In the genomic region with DNA sequence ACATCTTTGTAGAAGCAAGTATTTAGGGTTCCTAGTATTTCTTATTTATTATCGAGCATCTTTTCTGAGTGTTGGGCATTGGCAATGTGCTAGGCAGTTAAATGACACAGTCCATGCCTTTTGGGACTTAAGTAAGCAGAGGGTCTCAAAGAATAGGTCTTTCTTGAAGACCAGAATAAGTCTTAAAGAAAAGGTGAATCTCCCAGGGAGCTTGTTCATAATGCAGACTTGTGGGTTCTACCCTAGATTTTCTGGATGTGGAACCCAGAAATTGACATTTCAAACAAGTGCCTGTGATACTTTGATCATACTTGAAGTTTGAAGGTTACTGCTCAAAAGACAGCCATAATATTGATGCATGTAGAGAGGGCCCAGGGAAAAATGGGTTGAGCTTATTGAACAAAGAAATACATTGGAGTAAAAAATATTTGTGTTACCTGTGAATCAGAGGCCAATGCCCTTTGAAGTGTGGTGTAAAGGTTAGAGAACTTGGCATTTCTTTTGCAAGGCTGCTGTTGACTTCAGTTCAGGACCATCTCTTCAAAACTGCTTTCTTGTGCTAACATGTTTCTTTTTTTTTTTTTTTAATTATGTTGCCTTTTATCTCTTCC, we compare ENCODE assay signal across 1 cellular context.
TF ChIP-seq lines count a peak whose summit lies in the region.

No MANE protein-coding gene starts in this region.

TF ChIP-seq in HepG2, 621 proteins besides CTCF, POLR2A, EP300 and RAD21 (continued from another document and continues in another):
- TF ChIP-seq MLX (CRISPR knock-in tag; IDR thresholded peaks at IDR 0.05) (peak; percentile 68; the same call in 1 of the 2 replicates), ZKSCAN8 (CRISPR knock-in tag; IDR thresholded peaks at IDR 0.05; ENCODE audit: borderline replicate concordance) (peak; percentile 30; the same call in 1 of the 2 replicates), NCOA2 (CRISPR knock-in tag; IDR thresholded peaks at IDR 0.05) (peak; percentile 90), STAT6 (CRISPR knock-in tag; IDR thresholded peaks at IDR 0.05; ENCODE audit: borderline replicate concordance) (0 out of 2 replicates have a peak, but pooled peaks have one; percentile 7), WIZ (CRISPR knock-in tag; IDR thresholded peaks at IDR 0.05) (no peak), ZNF572 (CRISPR knock-in tag; IDR thresholded peaks at IDR 0.05) (no peak), TEAD3 (CRISPR knock-in tag; optimal IDR thresholded peaks at IDR 0.05; ENCODE audit: borderline replicate concordance) (peak; percentile 79), PRMT3 (CRISPR knock-in tag; IDR thresholded peaks at IDR 0.05; ENCODE audit: borderline replicate concordance, low read depth) (no peak), PRDM10 (CRISPR knock-in tag; IDR thresholded peaks at IDR 0.05; ENCODE audit: low read depth) (0 out of 2 replicates have a peak, but pooled peaks have one; percentile 31), ZNF75D (CRISPR knock-in tag; IDR thresholded peaks at IDR 0.05; ENCODE audit: borderline replicate concordance) (no peak), SP2 (CRISPR knock-in tag; IDR thresholded peaks at IDR 0.05) (no peak), ISL2 (CRISPR knock-in tag; IDR thresholded peaks at IDR 0.05) (peak; percentile 68; the same call in 1 of the 2 replicates), CREB1 (IDR thresholded peaks at IDR 0.05) (no peak), CREB1 (CRISPR knock-in tag; IDR thresholded peaks at IDR 0.05) (peak; percentile 47; the same call in 1 of the 2 replicates), IRF1 (CRISPR knock-in tag; IDR thresholded peaks at IDR 0.05; ENCODE audit: low read depth) (no peak), ZNF792 (CRISPR knock-in tag; IDR thresholded peaks at IDR 0.05) (no peak), ONECUT2 (CRISPR knock-in tag; IDR thresholded peaks at IDR 0.05) (peak; percentile 54; the same call in 1 of the 2 replicates), ARID5B (CRISPR knock-in tag; IDR thresholded peaks at IDR 0.05) (peak; percentile 94), HOMEZ (CRISPR knock-in tag; IDR thresholded peaks at IDR 0.05; ENCODE audit: low read depth) (peak; percentile 66; the same call in 1 of the 2 replicates), ZFP1 (CRISPR knock-in tag; IDR thresholded peaks at IDR 0.05) (0 out of 2 replicates have a peak, but pooled peaks have one; percentile 26), MIER3 (CRISPR knock-in tag; IDR thresholded peaks at IDR 0.05; ENCODE audit: borderline replicate concordance) (peak; percentile 16; the same call in 1 of the 2 replicates), ZNF644 (CRISPR knock-in tag; IDR thresholded peaks at IDR 0.05; ENCODE audit: low read depth) (peak; percentile 81; the same call in 1 of the 2 replicates), IKZF1 (IDR thresholded peaks at IDR 0.05) (no peak), PPARG (CRISPR knock-in tag; conservative IDR thresholded peaks at IDR 0.05) (peak; percentile 87), CEBPB (IDR thresholded peaks at IDR 0.05; ENCODE audit: borderline replicate concordance, low read depth, low read length) (peak; percentile 55; the same call in 1 of the 2 replicates), TCF7 (IDR thresholded peaks at IDR 0.05; ENCODE audit: low read depth) (peak; percentile 94), YEATS2 (CRISPR knock-in tag; IDR thresholded peaks at IDR 0.05; ENCODE audit: borderline replicate concordance) (no peak)
- TF ChIP-seq, protein P1, sequence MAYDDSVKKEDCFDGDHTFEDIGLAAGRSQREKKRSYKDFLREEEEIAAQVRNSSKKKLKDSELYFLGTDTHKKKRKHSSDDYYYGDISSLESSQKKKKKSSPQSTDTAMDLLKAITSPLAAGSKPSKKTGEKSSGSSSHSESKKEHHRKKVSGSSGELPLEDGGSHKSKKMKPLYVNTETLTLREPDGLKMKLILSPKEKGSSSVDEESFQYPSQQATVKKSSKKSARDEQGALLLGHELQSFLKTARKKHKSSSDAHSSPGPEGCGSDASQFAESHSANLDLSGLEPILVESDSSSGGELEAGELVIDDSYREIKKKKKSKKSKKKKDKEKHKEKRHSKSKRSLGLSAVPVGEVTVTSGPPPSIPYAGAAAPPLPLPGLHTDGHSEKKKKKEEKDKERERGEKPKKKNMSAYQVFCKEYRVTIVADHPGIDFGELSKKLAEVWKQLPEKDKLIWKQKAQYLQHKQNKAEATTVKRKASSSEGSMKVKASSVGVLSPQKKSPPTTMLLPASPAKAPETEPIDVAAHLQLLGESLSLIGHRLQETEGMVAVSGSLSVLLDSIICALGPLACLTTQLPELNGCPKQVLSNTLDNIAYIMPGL (CRISPR knock-in tag; IDR thresholded peaks at IDR 0.05; ENCODE audit: borderline replicate concordance in 1 of 2, low read depth in 1 of 2): peak in 1 of 2 experiments; percentile 21; a peak in 1 of 4 replicates
- TF ChIP-seq, protein P2, sequence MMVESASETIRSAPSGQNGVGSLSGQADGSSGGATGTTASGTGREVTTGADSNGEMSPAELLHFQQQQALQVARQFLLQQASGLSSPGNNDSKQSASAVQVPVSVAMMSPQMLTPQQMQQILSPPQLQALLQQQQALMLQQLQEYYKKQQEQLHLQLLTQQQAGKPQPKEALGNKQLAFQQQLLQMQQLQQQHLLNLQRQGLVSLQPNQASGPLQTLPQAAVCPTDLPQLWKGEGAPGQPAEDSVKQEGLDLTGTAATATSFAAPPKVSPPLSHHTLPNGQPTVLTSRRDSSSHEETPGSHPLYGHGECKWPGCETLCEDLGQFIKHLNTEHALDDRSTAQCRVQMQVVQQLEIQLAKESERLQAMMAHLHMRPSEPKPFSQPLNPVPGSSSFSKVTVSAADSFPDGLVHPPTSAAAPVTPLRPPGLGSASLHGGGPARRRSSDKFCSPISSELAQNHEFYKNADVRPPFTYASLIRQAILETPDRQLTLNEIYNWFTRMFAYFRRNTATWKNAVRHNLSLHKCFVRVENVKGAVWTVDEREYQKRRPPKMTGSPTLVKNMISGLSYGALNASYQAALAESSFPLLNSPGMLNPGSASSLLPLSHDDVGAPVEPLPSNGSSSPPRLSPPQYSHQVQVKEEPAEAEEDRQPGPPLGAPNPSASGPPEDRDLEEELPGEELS (CRISPR knock-in tag; IDR thresholded peaks at IDR 0.05): peak; percentile 76
- TF ChIP-seq, protein P3, sequence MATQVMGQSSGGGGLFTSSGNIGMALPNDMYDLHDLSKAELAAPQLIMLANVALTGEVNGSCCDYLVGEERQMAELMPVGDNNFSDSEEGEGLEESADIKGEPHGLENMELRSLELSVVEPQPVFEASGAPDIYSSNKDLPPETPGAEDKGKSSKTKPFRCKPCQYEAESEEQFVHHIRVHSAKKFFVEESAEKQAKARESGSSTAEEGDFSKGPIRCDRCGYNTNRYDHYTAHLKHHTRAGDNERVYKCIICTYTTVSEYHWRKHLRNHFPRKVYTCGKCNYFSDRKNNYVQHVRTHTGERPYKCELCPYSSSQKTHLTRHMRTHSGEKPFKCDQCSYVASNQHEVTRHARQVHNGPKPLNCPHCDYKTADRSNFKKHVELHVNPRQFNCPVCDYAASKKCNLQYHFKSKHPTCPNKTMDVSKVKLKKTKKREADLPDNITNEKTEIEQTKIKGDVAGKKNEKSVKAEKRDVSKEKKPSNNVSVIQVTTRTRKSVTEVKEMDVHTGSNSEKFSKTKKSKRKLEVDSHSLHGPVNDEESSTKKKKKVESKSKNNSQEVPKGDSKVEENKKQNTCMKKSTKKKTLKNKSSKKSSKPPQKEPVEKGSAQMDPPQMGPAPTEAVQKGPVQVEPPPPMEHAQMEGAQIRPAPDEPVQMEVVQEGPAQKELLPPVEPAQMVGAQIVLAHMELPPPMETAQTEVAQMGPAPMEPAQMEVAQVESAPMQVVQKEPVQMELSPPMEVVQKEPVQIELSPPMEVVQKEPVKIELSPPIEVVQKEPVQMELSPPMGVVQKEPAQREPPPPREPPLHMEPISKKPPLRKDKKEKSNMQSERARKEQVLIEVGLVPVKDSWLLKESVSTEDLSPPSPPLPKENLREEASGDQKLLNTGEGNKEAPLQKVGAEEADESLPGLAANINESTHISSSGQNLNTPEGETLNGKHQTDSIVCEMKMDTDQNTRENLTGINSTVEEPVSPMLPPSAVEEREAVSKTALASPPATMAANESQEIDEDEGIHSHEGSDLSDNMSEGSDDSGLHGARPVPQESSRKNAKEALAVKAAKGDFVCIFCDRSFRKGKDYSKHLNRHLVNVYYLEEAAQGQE (IDR thresholded peaks at IDR 0.05; ENCODE audit: borderline replicate concordance in 1 of 2, low read depth in 1 of 2, low read length in 2 of 2): peak in 1 of 2 experiments; percentile 7; a peak in 1 of 4 replicates
